8 cellular contexts compared by ENCODE assay signal in the genomic region with DNA sequence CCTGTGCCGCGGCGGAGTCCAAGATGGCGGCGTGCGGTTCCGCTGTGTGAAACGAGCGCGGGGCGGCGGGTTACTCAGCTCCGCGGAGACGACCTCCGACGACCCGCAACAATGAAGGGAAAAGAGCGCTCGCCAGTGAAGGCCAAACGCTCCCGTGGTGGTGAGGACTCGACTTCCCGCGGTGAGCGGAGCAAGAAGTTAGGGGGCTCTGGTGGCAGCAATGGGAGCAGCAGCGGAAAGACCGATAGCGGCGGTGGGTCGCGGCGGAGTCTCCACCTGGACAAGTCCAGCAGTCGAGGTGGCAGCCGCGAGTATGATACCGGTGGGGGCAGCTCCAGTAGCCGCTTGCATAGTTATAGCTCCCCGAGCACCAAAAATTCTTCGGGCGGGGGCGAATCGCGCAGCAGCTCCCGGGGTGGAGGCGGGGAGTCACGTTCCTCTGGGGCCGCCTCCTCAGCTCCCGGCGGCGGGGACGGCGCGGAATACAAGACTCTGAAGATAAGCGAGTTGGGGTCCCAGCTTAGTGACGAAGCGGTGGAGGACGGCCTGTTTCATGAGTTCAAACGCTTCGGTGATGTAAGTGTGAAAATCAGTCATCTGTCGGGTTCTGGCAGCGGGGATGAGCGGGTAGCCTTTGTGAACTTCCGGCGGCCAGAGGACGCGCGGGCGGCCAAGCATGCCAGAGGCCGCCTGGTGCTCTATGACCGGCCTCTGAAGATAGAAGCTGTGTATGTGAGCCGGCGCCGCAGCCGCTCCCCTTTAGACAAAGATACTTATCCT. TPM values are rescaled to one million over a fixed set of nuclear protein-coding genes. Genes with fewer than 3 reads are reported as not detected.
A peak's percentile ranks its signal among the peaks of the same experiment; 100 is the strongest.
DNase-seq lines count a peak whose midpoint lies in the region; ATAC-seq lines count a peak whose summit lies in the region.

No MANE protein-coding gene starts in this region.

- peak overlapping the region; percentile 71 for H3K27ac ChIP-seq in ectodermal cell (ENCODE audit: insufficient read depth, low read depth, low read length, poor library complexity, severe bottlenecking)
- H3K27ac ChIP-seq in mesodermal cell (ENCODE audit: low read depth, low read length, severe bottlenecking): peak overlapping the region; percentile 97

- H3K4me3 ChIP-seq in ectodermal cell (ENCODE audit: insufficient read depth, low read depth, low read length) (peak overlapping the region; percentile 89), mesodermal cell (ENCODE audit: extremely low read depth, insufficient read depth, low read length, poor library complexity, severe bottlenecking) (peak overlapping the region; percentile 95)

- H3K36me3 ChIP-seq in ectodermal cell (ENCODE audit: control insufficient read depth, insufficient read depth, low read length): peaks cover 13% of the 10 kb centered on the region
- peaks cover 34% of the 10 kb centered on the region for H3K36me3 ChIP-seq in mesodermal cell (ENCODE audit: control insufficient read depth, insufficient read depth, low read length)

- H3K27me3 ChIP-seq in ectodermal cell (ENCODE audit: control insufficient read depth, insufficient read depth, low read length, poor library complexity, severe bottlenecking): no peaks in the 10 kb centered on the region

- 0 to 1% methylated on average over 75 of the region's 75 CpGs for WGBS in ectodermal cell, 2 experiments
- 0 to 1% methylated on average over 63 to 67 of the region's 75 CpGs for WGBS in mesodermal cell (ENCODE audit: insufficient coverage in 2 of 2), 2 experiments

- no peak for ATAC-seq in GM19467 (IDR thresholded peaks at IDR 0.05; ENCODE audit: unreplicated experiment)

- DNase-seq in NCI-H510A treated with DMSO at 0.1 percent for 48 hours (lab: John Stamatoyannopoulos, UW) (peak; percentile 54), NCI-H510A (lab: John Stamatoyannopoulos, UW) (no peak), Kasumi-1 (lab: John Stamatoyannopoulos, UW) (peak; percentile 65)
- DNase-seq in activated CD4-positive, alpha-beta T cell treated with anti-CD3 and anti-CD28 coated beads for 24 hours (ENCODE audit: low read depth in 2 of 2): peak; percentile 22 to 25
- peak; percentile 19 for DNase-seq in stimulated activated CD8-positive, alpha-beta memory T cell treated with anti-CD3 and anti-CD28 coated beads, Interleukin-7, amount 100 ng/mL, for 24 hours (ENCODE audit: low read depth)

- H3K4me1 ChIP-seq in ectodermal cell (ENCODE audit: control insufficient read depth, insufficient read depth, low read length): peaks cover 17% of the 10 kb centered on the region
- H3K4me1 ChIP-seq in mesodermal cell (ENCODE audit: control insufficient read depth, insufficient read depth, low read length, poor library complexity, severe bottlenecking): peaks cover 41% of the 10 kb centered on the region

- H3K9me3 ChIP-seq in ectodermal cell (ENCODE audit: control insufficient read depth, low read length) (no peaks in the 10 kb centered on the region), mesodermal cell (ENCODE audit: control insufficient read depth, low read length) (no peaks in the 10 kb centered on the region)

RNA-seq across cellular contexts. Expression of gene RBM15, which starts 0.4 kb away (rescaled TPM):
- polyA plus RNA-seq in ectodermal cell (2013, experiment 1 of 4): 29.1 TPM
- 29.7 TPM for polyA plus RNA-seq in ectodermal cell (2013, experiment 2 of 4)
- 19.0 TPM for polyA plus RNA-seq in ectodermal cell (2013, experiment 3 of 4)
- 19.4 TPM for polyA plus RNA-seq in ectodermal cell (2013, experiment 4 of 4)
- 10.4 TPM for polyA plus RNA-seq in mesodermal cell (2013, experiment 1 of 2)
- 8.1 TPM for polyA plus RNA-seq in mesodermal cell (2013, experiment 2 of 2)

RNA-seq across cellular contexts. Expression of gene SLC16A4, which starts 51.2 kb away (rescaled TPM):
- polyA plus RNA-seq in ectodermal cell (2013, experiment 1 of 4): 3.1 TPM
- polyA plus RNA-seq in ectodermal cell (2013, experiment 2 of 4): 3.5 TPM
- polyA plus RNA-seq in ectodermal cell (2013, experiment 3 of 4): 2.2 TPM
- polyA plus RNA-seq in ectodermal cell (2013, experiment 4 of 4): 2.8 TPM
- polyA plus RNA-seq in mesodermal cell (2013, experiment 1 of 2): 6.6 TPM
- polyA plus RNA-seq in mesodermal cell (2013, experiment 2 of 2): 5.8 TPM
